In genomic region chr2:171347158-171347557, GRCh38 we compare ENCODE assay signal across 9 cellular contexts.
DNase-seq lines count a peak whose midpoint lies in the region; ATAC-seq and TF ChIP-seq lines count a peak whose summit lies in the region.
"Had no signal": no experiment of that assay in that cellular context is flagged by ENCODE, and none has a peak within 500 bp of the region (broad histone marks: within the 10 kb centered on the region; RNA-seq: fewer than 3 reads in every experiment).

No MANE protein-coding gene starts in this region.

- no peaks in the 10 kb centered on the region for H3K9me3 Mint-ChIP-seq in osteocyte (ENCODE audit: unreplicated experiment)

- TF ChIP-seq CTCF in GM12874 (IDR thresholded peaks at IDR 0.05; ENCODE audit: insufficient read depth, low read depth, low read length) (0 out of 2 replicates have a peak, but pooled peaks have one; percentile 13), osteocyte (IDR thresholded peaks at IDR 0.05) (peak; percentile 13)

- H3K4me1 Mint-ChIP-seq in osteocyte (ENCODE audit: unreplicated experiment), result peaks cover 44% of the 10 kb centered on the region

- H3K36me3 Mint-ChIP-seq in osteocyte (ENCODE audit: unreplicated experiment), result peaks cover 3% of the 10 kb centered on the region

- ATAC-seq in HG02678 (IDR thresholded peaks at IDR 0.05; ENCODE audit: unreplicated experiment) (peak; percentile 53), HG03520 (IDR thresholded peaks at IDR 0.05; ENCODE audit: unreplicated experiment) (no peak), HG02981 (IDR thresholded peaks at IDR 0.05; ENCODE audit: unreplicated experiment) (no peak)

- peak overlapping the region; percentile 22 for H3K27ac ChIP-seq in angular gyrus (ENCODE audit: low read depth, low read length)

- no peaks in the 10 kb centered on the region for H3K27me3 Mint-ChIP-seq in osteocyte (ENCODE audit: unreplicated experiment)

- H3K27ac Mint-ChIP-seq in osteocyte (ENCODE audit: unreplicated experiment), result peak overlapping the region; percentile 80

- no peak overlapping the region for H3K4me3 Mint-ChIP-seq in osteocyte (ENCODE audit: unreplicated experiment)

- no peak for DNase-seq in osteocyte (ENCODE audit: extremely low spot score, unreplicated experiment)
- no peak for DNase-seq in germinal center (ENCODE audit: low spot score)
- DNase-seq in NCI-H146 treated with DMSO at 0.1 percent for 48 hours (lab: John Stamatoyannopoulos, UW; ENCODE audit: unreplicated experiment), result no peak
- DNase-seq: NCI-H1930 had no signal
